In the genomic region with DNA sequence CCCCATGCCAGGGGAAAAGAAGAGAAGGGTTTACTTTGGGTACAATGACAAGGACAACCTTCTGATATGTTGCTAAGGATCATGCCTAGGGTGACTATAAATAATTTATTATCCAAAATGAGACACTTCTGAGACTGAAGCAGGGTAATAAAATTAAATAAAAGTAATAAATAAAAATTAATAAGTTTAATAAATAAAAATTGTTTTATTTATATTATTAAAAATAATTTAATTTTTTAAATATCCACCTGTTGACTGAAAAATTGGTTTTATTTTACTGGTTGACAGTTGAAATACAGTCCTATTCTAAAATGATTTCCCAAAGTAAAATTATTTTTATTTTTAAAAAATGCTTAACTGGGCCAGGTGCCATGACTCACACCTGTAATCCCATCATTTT, we compare ENCODE assay signal across 37 cellular contexts.
DNase-seq lines count a peak whose midpoint lies in the region; ATAC-seq, FAIRE-seq and TF ChIP-seq lines count a peak whose summit lies in the region.
"Had no signal": no experiment of that assay in that cellular context is flagged by ENCODE, and none has a peak within 500 bp of the region (broad histone marks: within the 10 kb centered on the region; RNA-seq: fewer than 3 reads in every experiment).

No MANE protein-coding gene starts in this region.

- no peak overlapping the region for H3K4me3 ChIP-seq in kidney (ENCODE audit: low read length in 2 of 2)
- H3K4me3 ChIP-seq: A549; BLaER1; BLaER1 treated with 17β-estradiol and CSF1 and Interleukin-3, amounts not matched to agents 10 nM and 100 nM had no signal

- ATAC-seq in WTC11 (no peak), foreskin keratinocyte (no peak), HG02763 (IDR thresholded peaks at IDR 0.05; ENCODE audit: unreplicated experiment) (no peak)
- no peak for ATAC-seq in activated naive CD8-positive, alpha-beta T cell treated with anti-CD3 and anti-CD28 coated beads, Interleukin-2, amount 50 U/mL, for 24 hours
- ATAC-seq: A549; CD8-positive, alpha-beta T cell had no signal

- peaks cover under 1% of the 10 kb centered on the region for H3K4me1 Mint-ChIP-seq in WTC11
- no peaks in the 10 kb centered on the region for H3K4me1 Mint-ChIP-seq in activated naive CD8-positive, alpha-beta T cell treated with anti-CD3 and anti-CD28 coated beads, Interleukin-2, amount 50 U/mL, for 24 hours
- H3K4me1 Mint-ChIP-seq: B cell; CD14-positive monocyte; CD4-positive, CD25-positive, alpha-beta regulatory T cell; CD8-positive, alpha-beta memory T cell had no signal

- H3K4me1 ChIP-seq in kidney (ENCODE audit: control insufficient read depth in 1 of 2, insufficient read depth in 1 of 2, low read depth in 1 of 2, low read length in 2 of 2) (no peaks in the 10 kb centered on the region), foreskin keratinocyte (no peaks in the 10 kb centered on the region)
- H3K4me1 ChIP-seq: A549; BE2C; BLaER1; BLaER1 treated with 17β-estradiol and CSF1 and Interleukin-3, amounts not matched to agents 10 nM and 100 nM; Caco-2 had no signal

- FAIRE-seq in G401.6 (lab: Jason Lieb, UNC), result peak; percentile 46
- peak; percentile 72 for FAIRE-seq in frontal cortex (lab: Jason Lieb, UNC)
- peak; percentile 82 for FAIRE-seq in kidney (lab: Jason Lieb, UNC)
- FAIRE-seq: A204.1, A549, D721Med had no signal

- no peaks in the 10 kb centered on the region for H3K36me3 ChIP-seq in kidney (ENCODE audit: control insufficient read depth in 1 of 2, insufficient read depth in 2 of 2, low read length in 2 of 2)
- H3K36me3 ChIP-seq: BE2C; BLaER1; BLaER1 treated with 17β-estradiol and CSF1 and Interleukin-3, amounts not matched to agents 10 nM and 100 nM had no signal

- no peaks in the 10 kb centered on the region for H3K27me3 ChIP-seq in foreskin keratinocyte
- H3K27me3 ChIP-seq: BE2C; BLaER1; BLaER1 treated with 17β-estradiol and CSF1 and Interleukin-3, amounts not matched to agents 10 nM and 100 nM had no signal

- no peaks in the 10 kb centered on the region for H3K9me3 ChIP-seq in kidney (ENCODE audit: control insufficient read depth in 1 of 2, low read length in 2 of 2)
- H3K9me3 ChIP-seq: A549; BE2C; BLaER1; BLaER1 treated with 17β-estradiol and CSF1 and Interleukin-3, amounts not matched to agents 10 nM and 100 nM; Caco-2 had no signal

- H3K27me3 Mint-ChIP-seq in WTC11 (ENCODE audit: low read depth), result no peaks in the 10 kb centered on the region; the same call in 1 of the 2 replicates
- no peaks in the 10 kb centered on the region for H3K27me3 Mint-ChIP-seq in activated naive CD8-positive, alpha-beta T cell treated with anti-CD3 and anti-CD28 coated beads, Interleukin-2, amount 50 U/mL, for 24 hours
- H3K27me3 Mint-ChIP-seq: B cell; CD4-positive, alpha-beta memory T cell; CD4-positive, alpha-beta T cell; CD4-positive, CD25-positive, alpha-beta regulatory T cell had no signal

- H3K4me3 Mint-ChIP-seq in WTC11, result no peak overlapping the region
- H3K4me3 Mint-ChIP-seq in activated naive CD8-positive, alpha-beta T cell treated with anti-CD3 and anti-CD28 coated beads, Interleukin-2, amount 50 U/mL, for 24 hours, result no peak overlapping the region
- H3K4me3 Mint-ChIP-seq: B cell; CD14-positive monocyte; CD4-positive, alpha-beta memory T cell; CD4-positive, alpha-beta T cell; CD4-positive, CD25-positive, alpha-beta regulatory T cell; CD8-positive, alpha-beta memory T cell; CD8-positive, alpha-beta T cell had no signal

- H3K36me3 Mint-ChIP-seq in WTC11, result peaks cover 3% of the 10 kb centered on the region
- no peaks in the 10 kb centered on the region for H3K36me3 Mint-ChIP-seq in activated naive CD8-positive, alpha-beta T cell treated with anti-CD3 and anti-CD28 coated beads, Interleukin-2, amount 50 U/mL, for 24 hours (ENCODE audit: low read depth)
- H3K36me3 Mint-ChIP-seq: CD14-positive monocyte; CD4-positive, alpha-beta memory T cell; CD4-positive, CD25-positive, alpha-beta regulatory T cell; CD8-positive, alpha-beta T cell had no signal

- H3K27ac ChIP-seq in kidney (ENCODE audit: low read depth in 2 of 2, low read length in 2 of 2) (no peak overlapping the region), foreskin keratinocyte (no peak overlapping the region)
- H3K27ac ChIP-seq: 22Rv1; A549; BLaER1; BLaER1 treated with 17β-estradiol and CSF1 and Interleukin-3, amounts not matched to agents 10 nM and 100 nM; C4-2B had no signal

- CTCF ChIA-PET in WTC11 (lab: Charles Lee), result no interaction called here

- no peak overlapping the region for H3K9ac ChIP-seq in kidney (ENCODE audit: low read length in 2 of 2)
- H3K9ac ChIP-seq: BLaER1; BLaER1 treated with 17β-estradiol and CSF1 and Interleukin-3, amounts not matched to agents 10 nM and 100 nM had no signal

- intact Hi-C loops in kidney (cut with DNase I), result no loop called here

- H3K9me3 Mint-ChIP-seq in WTC11, result peaks cover 19% of the 10 kb centered on the region
- H3K9me3 Mint-ChIP-seq in activated naive CD8-positive, alpha-beta T cell treated with anti-CD3 and anti-CD28 coated beads, Interleukin-2, amount 50 U/mL, for 24 hours, result peaks cover 3% of the 10 kb centered on the region

- POLR2A ChIA-PET in WTC11 (lab: Charles Lee), result no interaction called here

- DNase-seq in WTC11 (ENCODE audit: low spot score), result no peak
- no peak for DNase-seq in frontal cortex (ENCODE audit: low spot score in 2 of 2)
- no peak for DNase-seq in kidney
- DNase-seq in foreskin keratinocyte, result no peak
- no peak for DNase-seq in activated CD4-positive, alpha-beta T cell treated with anti-CD3 and anti-CD28 coated beads for 4 hours
- DNase-seq in activated naive CD8-positive, alpha-beta T cell treated with anti-CD3 and anti-CD28 coated beads, Interleukin-2, amount 50 U/mL, for 24 hours, result no peak
- DNase-seq: 8988T; ACHN; AML-193; BE2C; C1 segment of cervical spinal cord; Caco-2; Calu3; CD4-positive, alpha-beta memory T cell; CD4-positive, alpha-beta T cell; CD4-positive, CD25-positive, alpha-beta regulatory T cell; CD8-positive, alpha-beta memory T cell; CD8-positive, alpha-beta T cell; COR-L47; DMS 273 treated with DMSO at 0.1 percent for 48 hours; DMS153; DMS53; DMS79; DMS79 treated with DMSO at 0.1 percent for 48 hours; DND-41; EL had no signal

- TF ChIP-seq CTCF in WTC11 (IDR thresholded peaks at IDR 0.05) (no peak), kidney (IDR thresholded peaks at IDR 0.05; ENCODE audit: borderline replicate concordance, extremely low read depth, insufficient read depth) (no peak), foreskin keratinocyte (conservative IDR thresholded peaks at IDR 0.05) (no peak)

- no peak overlapping the region for H3K27ac Mint-ChIP-seq in WTC11
- no peak overlapping the region for H3K27ac Mint-ChIP-seq in activated naive CD8-positive, alpha-beta T cell treated with anti-CD3 and anti-CD28 coated beads, Interleukin-2, amount 50 U/mL, for 24 hours
- H3K27ac Mint-ChIP-seq: B cell; CD14-positive monocyte; CD4-positive, alpha-beta memory T cell; CD4-positive, alpha-beta T cell; CD4-positive, CD25-positive, alpha-beta regulatory T cell; CD8-positive, alpha-beta memory T cell; CD8-positive, alpha-beta T cell had no signal

TF ChIP-seq in WTC11, 78 proteins besides CTCF, POLR2A, EP300 and RAD21:
- TF ChIP-seq, protein P1, sequence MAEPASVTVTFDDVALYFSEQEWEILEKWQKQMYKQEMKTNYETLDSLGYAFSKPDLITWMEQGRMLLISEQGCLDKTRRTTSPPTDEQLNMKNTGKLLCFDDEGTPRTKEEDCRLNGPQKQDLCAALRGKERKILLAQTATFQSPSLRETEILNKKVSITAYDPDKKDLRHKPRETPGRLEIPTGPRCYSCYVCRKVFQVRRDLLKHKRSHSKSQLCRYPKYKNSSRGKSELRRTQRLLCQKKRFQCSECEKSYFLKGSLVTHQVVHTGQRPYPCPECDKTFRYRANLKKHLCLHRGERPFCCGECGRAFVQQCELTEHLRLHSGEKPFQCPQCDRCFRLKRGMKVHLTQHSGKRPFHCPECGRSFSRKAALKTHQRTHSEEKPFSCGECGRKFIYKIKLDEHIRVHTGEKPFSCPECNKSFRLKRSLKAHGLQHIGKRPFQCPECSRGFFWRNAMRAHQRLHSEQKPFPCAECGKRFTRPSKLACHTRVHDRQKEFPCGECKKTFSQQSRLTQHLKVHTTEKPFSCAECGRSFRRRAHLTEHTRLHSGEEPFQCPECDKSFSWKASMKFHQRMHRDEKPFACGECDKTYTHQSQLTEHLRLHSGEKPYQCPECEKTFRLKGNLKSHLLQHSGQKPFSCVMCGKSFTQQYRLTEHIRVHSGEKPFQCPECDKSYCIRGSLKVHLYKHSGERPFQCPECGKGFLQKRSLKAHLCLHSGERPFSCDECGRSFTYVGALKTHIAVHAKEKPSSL (CRISPR knock-in tag; conservative IDR thresholded peaks at IDR 0.05), result no peak
- peak; percentile 98 for TF ChIP-seq HMGA2 (CRISPR knock-in tag; IDR thresholded peaks at IDR 0.05)
TF ChIP-seq in WTC11: peak in this region for 1.
